In the genomic region with DNA sequence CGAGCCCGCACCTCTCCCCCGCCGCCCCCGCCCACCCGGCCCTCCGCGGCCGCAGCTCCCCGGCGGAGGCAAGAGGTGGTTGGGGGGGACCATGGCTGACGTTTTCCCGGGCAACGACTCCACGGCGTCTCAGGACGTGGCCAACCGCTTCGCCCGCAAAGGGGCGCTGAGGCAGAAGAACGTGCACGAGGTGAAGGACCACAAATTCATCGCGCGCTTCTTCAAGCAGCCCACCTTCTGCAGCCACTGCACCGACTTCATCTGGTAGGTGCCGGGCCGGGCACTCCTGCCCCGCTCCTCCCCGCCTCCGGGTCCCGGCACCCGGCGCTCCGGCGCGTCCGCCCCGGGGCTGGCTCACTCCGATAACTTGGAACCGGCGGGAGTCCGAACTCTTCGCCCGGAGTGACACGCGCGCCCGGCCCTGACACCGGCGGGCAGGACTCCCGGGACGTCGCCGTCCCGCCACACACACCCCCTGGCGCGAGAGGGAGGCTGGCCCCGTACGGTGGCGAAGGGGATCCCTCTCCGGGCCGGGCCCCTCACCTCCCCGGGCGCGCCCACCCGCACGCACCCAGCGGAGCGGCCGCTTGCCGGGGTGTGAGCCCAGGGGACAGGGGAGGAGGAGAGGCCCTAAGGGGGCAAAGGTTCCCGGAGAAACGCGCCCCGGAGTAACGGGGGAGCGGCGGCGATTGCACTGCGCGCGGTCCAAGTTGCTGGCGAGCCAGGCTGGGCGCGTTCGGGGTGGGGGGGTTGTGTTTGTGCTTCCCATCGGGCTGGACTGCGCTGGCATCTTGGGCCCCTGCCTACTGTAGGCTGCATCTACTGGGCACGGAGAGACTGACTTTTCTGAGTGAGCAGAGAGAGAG, we compare ENCODE assay signal across 1 cellular context.
TF ChIP-seq lines count a peak whose summit lies in the region.

No MANE protein-coding gene starts in this region.

TF ChIP-seq in GM23338, 12 proteins besides CTCF, POLR2A, EP300 and RAD21 (continued from another document):
- TF ChIP-seq, protein P1, sequence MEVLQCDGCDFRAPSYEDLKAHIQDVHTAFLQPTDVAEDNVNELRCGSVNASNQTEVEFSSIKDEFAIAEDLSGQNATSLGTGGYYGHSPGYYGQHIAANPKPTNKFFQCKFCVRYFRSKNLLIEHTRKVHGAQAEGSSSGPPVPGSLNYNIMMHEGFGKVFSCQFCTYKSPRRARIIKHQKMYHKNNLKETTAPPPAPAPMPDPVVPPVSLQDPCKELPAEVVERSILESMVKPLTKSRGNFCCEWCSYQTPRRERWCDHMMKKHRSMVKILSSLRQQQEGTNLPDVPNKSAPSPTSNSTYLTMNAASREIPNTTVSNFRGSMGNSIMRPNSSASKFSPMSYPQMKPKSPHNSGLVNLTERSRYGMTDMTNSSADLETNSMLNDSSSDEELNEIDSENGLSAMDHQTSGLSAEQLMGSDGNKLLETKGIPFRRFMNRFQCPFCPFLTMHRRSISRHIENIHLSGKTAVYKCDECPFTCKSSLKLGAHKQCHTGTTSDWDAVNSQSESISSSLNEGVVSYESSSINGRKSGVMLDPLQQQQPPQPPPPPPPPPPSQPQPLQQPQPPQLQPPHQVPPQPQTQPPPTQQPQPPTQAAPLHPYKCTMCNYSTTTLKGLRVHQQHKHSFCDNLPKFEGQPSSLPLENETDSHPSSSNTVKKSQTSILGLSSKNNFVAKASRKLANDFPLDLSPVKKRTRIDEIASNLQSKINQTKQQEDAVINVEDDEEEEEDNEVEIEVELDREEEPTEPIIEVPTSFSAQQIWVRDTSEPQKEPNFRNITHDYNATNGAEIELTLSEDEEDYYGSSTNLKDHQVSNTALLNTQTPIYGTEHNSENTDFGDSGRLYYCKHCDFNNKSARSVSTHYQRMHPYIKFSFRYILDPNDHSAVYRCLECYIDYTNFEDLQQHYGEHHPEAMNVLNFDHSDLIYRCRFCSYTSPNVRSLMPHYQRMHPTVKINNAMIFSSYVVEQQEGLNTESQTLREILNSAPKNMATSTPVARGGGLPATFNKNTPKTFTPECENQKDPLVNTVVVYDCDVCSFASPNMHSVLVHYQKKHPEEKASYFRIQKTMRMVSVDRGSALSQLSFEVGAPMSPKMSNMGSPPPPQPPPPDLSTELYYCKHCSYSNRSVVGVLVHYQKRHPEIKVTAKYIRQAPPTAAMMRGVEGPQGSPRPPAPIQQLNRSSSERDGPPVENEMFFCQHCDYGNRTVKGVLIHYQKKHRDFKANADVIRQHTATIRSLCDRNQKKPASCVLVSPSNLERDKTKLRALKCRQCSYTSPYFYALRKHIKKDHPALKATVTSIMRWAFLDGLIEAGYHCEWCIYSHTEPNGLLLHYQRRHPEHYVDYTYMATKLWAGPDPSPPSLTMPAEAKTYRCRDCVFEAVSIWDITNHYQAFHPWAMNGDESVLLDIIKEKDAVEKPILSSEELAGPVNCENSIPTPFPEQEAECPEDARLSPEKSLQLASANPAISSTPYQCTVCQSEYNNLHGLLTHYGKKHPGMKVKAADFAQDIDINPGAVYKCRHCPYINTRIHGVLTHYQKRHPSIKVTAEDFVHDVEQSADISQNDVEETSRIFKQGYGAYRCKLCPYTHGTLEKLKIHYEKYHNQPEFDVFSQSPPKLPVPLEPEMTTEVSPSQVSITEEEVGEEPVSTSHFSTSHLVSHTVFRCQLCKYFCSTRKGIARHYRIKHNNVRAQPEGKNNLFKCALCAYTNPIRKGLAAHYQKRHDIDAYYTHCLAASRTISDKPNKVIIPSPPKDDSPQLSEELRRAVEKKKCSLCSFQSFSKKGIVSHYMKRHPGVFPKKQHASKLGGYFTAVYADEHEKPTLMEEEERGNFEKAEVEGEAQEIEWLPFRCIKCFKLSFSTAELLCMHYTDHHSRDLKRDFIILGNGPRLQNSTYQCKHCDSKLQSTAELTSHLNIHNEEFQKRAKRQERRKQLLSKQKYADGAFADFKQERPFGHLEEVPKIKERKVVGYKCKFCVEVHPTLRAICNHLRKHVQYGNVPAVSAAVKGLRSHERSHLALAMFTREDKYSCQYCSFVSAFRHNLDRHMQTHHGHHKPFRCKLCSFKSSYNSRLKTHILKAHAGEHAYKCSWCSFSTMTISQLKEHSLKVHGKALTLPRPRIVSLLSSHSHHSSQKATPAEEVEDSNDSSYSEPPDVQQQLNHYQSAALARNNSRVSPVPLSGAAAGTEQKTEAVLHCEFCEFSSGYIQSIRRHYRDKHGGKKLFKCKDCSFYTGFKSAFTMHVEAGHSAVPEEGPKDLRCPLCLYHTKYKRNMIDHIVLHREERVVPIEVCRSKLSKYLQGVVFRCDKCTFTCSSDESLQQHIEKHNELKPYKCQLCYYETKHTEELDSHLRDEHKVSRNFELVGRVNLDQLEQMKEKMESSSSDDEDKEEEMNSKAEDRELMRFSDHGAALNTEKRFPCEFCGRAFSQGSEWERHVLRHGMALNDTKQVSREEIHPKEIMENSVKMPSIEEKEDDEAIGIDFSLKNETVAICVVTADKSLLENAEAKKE (CRISPR knock-in tag; IDR thresholded peaks at IDR 0.05), result no peak
